1 cellular context compared by ENCODE assay signal in genomic region chr19:51586103-51586728, GRCh38.
TF ChIP-seq lines count a peak whose summit lies in the region.

No MANE protein-coding gene starts in this region.

TF ChIP-seq in A549, 52 proteins besides CTCF, POLR2A, EP300 and RAD21 (continued from another document):
- TF ChIP-seq NFE2L2 (conservative IDR thresholded peaks at IDR 0.05; ENCODE audit: low read length), result peak; percentile 98
